8 cellular contexts compared by ENCODE assay signal in the genomic region with DNA sequence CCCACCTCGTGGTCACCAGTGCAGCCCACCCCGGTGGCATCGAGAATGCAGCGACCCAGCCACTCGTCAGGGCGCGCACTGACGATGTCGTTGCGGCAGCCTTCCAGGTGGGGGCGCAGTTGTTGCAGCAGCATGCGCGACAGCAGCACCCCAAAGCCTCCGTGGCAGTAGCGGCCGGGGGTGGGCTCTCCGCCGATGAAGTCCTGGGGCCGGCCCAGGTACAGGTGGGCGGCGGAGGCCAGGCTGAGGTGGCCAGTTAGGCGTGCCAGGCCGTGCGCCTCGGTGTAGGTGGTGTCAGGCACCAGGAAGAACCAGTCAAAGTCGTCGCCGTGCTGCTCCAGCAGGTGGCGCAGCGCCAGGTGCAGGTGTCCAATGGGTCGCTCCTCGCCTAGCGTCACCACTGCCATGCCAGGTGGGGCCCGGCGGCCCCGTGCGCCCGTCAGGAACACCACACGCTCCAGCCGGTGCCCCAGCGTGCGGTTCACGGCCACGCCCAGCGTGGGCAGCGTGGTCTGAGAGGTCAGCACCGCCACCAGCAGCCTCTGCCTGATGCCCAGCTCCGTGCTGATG. TPM values are rescaled to one million over a fixed set of nuclear protein-coding genes. Genes with fewer than 3 reads are reported as not detected.
DNase-seq lines count a peak whose midpoint lies in the region; ATAC-seq and TF ChIP-seq lines count a peak whose summit lies in the region.

No MANE protein-coding gene starts in this region.

- peaks cover 25% of the 10 kb centered on the region for H3K4me1 Mint-ChIP-seq in CD8-positive, alpha-beta T cell (ENCODE audit: low read depth)
- peaks cover 12 to 29% (median 23%) of the 10 kb centered on the region in 4 donors for H3K4me1 Mint-ChIP-seq in naive thymus-derived CD8-positive, alpha-beta T cell

- peak overlapping the region; percentile 87 for H3K4me3 Mint-ChIP-seq in CD8-positive, alpha-beta T cell
- H3K4me3 Mint-ChIP-seq in naive thymus-derived CD8-positive, alpha-beta T cell = peak overlapping the region; percentile 52 to 88 (median 80)

- TF ChIP-seq CTCF in CD8-positive, alpha-beta T cell (IDR thresholded peaks at IDR 0.05) = peak; percentile 100
- peak; percentile 96 for TF ChIP-seq CTCF in epithelial cell of proximal tubule (conservative IDR thresholded peaks at IDR 0.05; ENCODE audit: low read depth, low read length)

- peak; percentile 73 to 92 (median 84) for DNase-seq in CD8-positive, alpha-beta T cell
- DNase-seq in HK-2 (ENCODE audit: unreplicated experiment) = peak; percentile 92
- peak; percentile 58 to 71 for DNase-seq in NOMO-1 (lab: John Stamatoyannopoulos, UW; ENCODE audit: unreplicated experiment in 2 of 2)
- peak; percentile 95 for DNase-seq in activated CD8-positive, alpha-beta memory T cell treated with anti-CD3 and anti-CD28 coated beads, Interleukin-2, amount 50 U/mL, for 48 hours
- no peak for DNase-seq in epithelial cell of proximal tubule (ENCODE audit: low read depth)
- peak; percentile 74 to 92 (median 86) for DNase-seq in naive thymus-derived CD8-positive, alpha-beta T cell
- DNase-seq in stimulated activated naive CD4-positive, alpha-beta T cell (lab: John Stamatoyannopoulos, UW) = peak; percentile 74 to 98 (median 88)

- H3K36me3 ChIP-seq in CD8-positive, alpha-beta T cell (ENCODE audit: insufficient read depth, low read length) = no peaks in the 10 kb centered on the region

- no peaks in the 10 kb centered on the region for H3K9me3 Mint-ChIP-seq in CD8-positive, alpha-beta T cell
- no peaks in the 10 kb centered on the region for H3K9me3 Mint-ChIP-seq in naive thymus-derived CD8-positive, alpha-beta T cell

- H3K27ac ChIP-seq in CD8-positive, alpha-beta T cell (ENCODE audit: low read depth, low read length) = no peak overlapping the region

- H3K27ac Mint-ChIP-seq in CD8-positive, alpha-beta T cell = no peak overlapping the region
- peak overlapping the region in 1 of 10 donors; percentile 78 for H3K27ac Mint-ChIP-seq in naive thymus-derived CD8-positive, alpha-beta T cell

- ATAC-seq in CD8-positive, alpha-beta T cell = peak; percentile 47
- peak; percentile 38 for ATAC-seq in GM19467 (IDR thresholded peaks at IDR 0.05; ENCODE audit: unreplicated experiment)
- ATAC-seq in naive thymus-derived CD8-positive, alpha-beta T cell = peak; percentile 57 to 59

- intact Hi-C loops in CD8-positive, alpha-beta T cell (cut with DNase I, micrococcal nuclease) = loop anchor here (1.0 to 5.0 kb wide), 9 partner anchors 19 to 1976 kb away; partner anchors contain the start of genes ANKZF1 (in 1 of the 2), ATG9A (in 1 of the 2), CNPPD1 (in 1 of the 2) and DNPEP (in 1 of the 2)

- peak overlapping the region; percentile 56 for H3K4me3 ChIP-seq in CD8-positive, alpha-beta T cell (ENCODE audit: low read depth, low read length)
- peak overlapping the region; percentile 71 for H3K4me3 ChIP-seq in epithelial cell of proximal tubule (ENCODE audit: low read depth, low read length)

- CTCF ChIA-PET in CD8-positive, alpha-beta T cell (lab: Charles Lee) = interaction anchor here (0.6 to 7.7 kb wide), 43 partner anchors 8 to 261 kb away, joined by 3 to 67 read pairs (median 4); partner anchors contain the start of gene STK11IP

- H3K4me1 ChIP-seq in CD8-positive, alpha-beta T cell (ENCODE audit: insufficient read depth, low read length) = peaks cover 18% of the 10 kb centered on the region

- peaks cover 4% of the 10 kb centered on the region for H3K36me3 Mint-ChIP-seq in CD8-positive, alpha-beta T cell
- no peaks in the 10 kb centered on the region for H3K36me3 Mint-ChIP-seq in naive thymus-derived CD8-positive, alpha-beta T cell

- POLR2A ChIA-PET in CD8-positive, alpha-beta T cell (lab: Charles Lee) = no interaction called here
- POLR2A ChIA-PET in naive thymus-derived CD8-positive, alpha-beta T cell (lab: Charles Lee) = interaction anchor here (1.3 kb wide), 1 partner anchor 19 kb away, joined by 3 read pairs; no protein-coding TSS in a partner anchor

- H3K27me3 ChIP-seq in CD8-positive, alpha-beta T cell (ENCODE audit: insufficient read depth, low read length) = no peaks in the 10 kb centered on the region

- H3K9me3 ChIP-seq in CD8-positive, alpha-beta T cell (ENCODE audit: low read length) = no peaks in the 10 kb centered on the region

- H3K27me3 Mint-ChIP-seq in CD8-positive, alpha-beta T cell (ENCODE audit: low read depth) = no peaks in the 10 kb centered on the region
- H3K27me3 Mint-ChIP-seq in naive thymus-derived CD8-positive, alpha-beta T cell = peaks cover 3 to 7% (median 4%) of the 10 kb centered on the region in 5 donors

RNA-seq across cellular contexts. Expression of gene CHPF, which starts 1.9 kb away (rescaled TPM):
- 1 to 10 TPM; 5.2 to 6.2 TPM for total RNA-seq in CD8-positive, alpha-beta T cell
- 96.2 and 122 TPM in 2 replicates for total RNA-seq in epithelial cell of proximal tubule
- 1 to 10 TPM; 3.7 to 3.8 TPM for total RNA-seq in naive thymus-derived CD8-positive, alpha-beta T cell
- 1 to 10 TPM; 3.8 to 4.2 (median 4.2) TPM for polyA plus RNA-seq in naive thymus-derived CD8-positive, alpha-beta T cell

RNA-seq across cellular contexts. Expression of gene TMEM198, which starts 2.1 kb away (rescaled TPM):
- under 1 TPM; 0.31 to 0.46 TPM for total RNA-seq in CD8-positive, alpha-beta T cell
- 1.6 and 1.7 TPM in 2 replicates for total RNA-seq in epithelial cell of proximal tubule
- under 1 TPM; 0.36 to 0.49 TPM for total RNA-seq in naive thymus-derived CD8-positive, alpha-beta T cell
- under 1 TPM in 1 of 3 donors, not detected in 2; 0.21 TPM for polyA plus RNA-seq in naive thymus-derived CD8-positive, alpha-beta T cell

RNA-seq across cellular contexts. Expression of gene ASIC4, which starts 27.4 kb away (rescaled TPM):
- under 1 TPM in 1 of 2 experiments, not detected in 1; 0.14 TPM for total RNA-seq in CD8-positive, alpha-beta T cell
- total RNA-seq in epithelial cell of proximal tubule = not detected in 2 replicates
- total RNA-seq in naive thymus-derived CD8-positive, alpha-beta T cell = under 1 TPM; 0.21 to 0.30 TPM
- not detected for polyA plus RNA-seq in naive thymus-derived CD8-positive, alpha-beta T cell

RNA-seq across cellular contexts. Expression of gene OBSL1, which starts 29.6 kb away (rescaled TPM):
- under 1 TPM in 1 of 2 experiments, not detected in 1; 0.35 TPM for total RNA-seq in CD8-positive, alpha-beta T cell
- total RNA-seq in epithelial cell of proximal tubule = 38.8 and 87.0 TPM in 2 replicates
- total RNA-seq in naive thymus-derived CD8-positive, alpha-beta T cell = 1 to 10 TPM in 1 of 2 experiments, under 1 TPM in 1; 0.96 to 1.1 TPM
- not detected for polyA plus RNA-seq in naive thymus-derived CD8-positive, alpha-beta T cell

RNA-seq across cellular contexts. Expression of gene INHA, which starts 30.4 kb away (rescaled TPM):
- total RNA-seq in CD8-positive, alpha-beta T cell = not detected
- 0.17 and 0.22 TPM in 2 replicates for total RNA-seq in epithelial cell of proximal tubule
- not detected for total RNA-seq in naive thymus-derived CD8-positive, alpha-beta T cell
- not detected for polyA plus RNA-seq in naive thymus-derived CD8-positive, alpha-beta T cell

Comparison
In these comparisons a context has a peak if more than half of its experiments do, and no peak if none do; other contexts are left out.
1. RNA of gene CHPF, which starts 1.9 kb away (total RNA-seq): 96.2 to 122 TPM in epithelial cell of proximal tubule; 5.2 to 6.2 TPM in CD8-positive, alpha-beta T cell and 3.7 to 3.8 TPM in naive thymus-derived CD8-positive, alpha-beta T cell; every median in the first group is over 10 times any median in the second.
2. Peak in every context shown above with its lines, with median percentiles within 50 percentile points of each other: ATAC-seq.